Comparison of ENCODE assay signal across 11 cellular contexts in genomic region chr2:18903750-18904149, GRCh38.
DNase-seq lines count a peak whose midpoint lies in the region; ATAC-seq and TF ChIP-seq lines count a peak whose summit lies in the region.
"Had no signal": no experiment of that assay in that cellular context is flagged by ENCODE, and none has a peak within 500 bp of the region (broad histone marks: within the 10 kb centered on the region; RNA-seq: fewer than 3 reads in every experiment).

No MANE protein-coding gene starts in this region.

- 73 to 81% methylated on average over 3 of the region's 3 CpGs for WGBS in heart right ventricle, 2 donors

- no peak overlapping the region for H3K27ac ChIP-seq in heart right ventricle
- H3K27ac ChIP-seq: epithelial cell of prostate, parathyroid adenoma had no signal

- H3K4me3 ChIP-seq in heart right ventricle = no peak overlapping the region

- DNase-seq in myocyte (ENCODE audit: low read depth) (peak; percentile 84), NCI-H524 treated with DMSO at 0.1 percent for 48 hours (lab: John Stamatoyannopoulos, UW) (no peak), cardiac septum (ENCODE audit: low spot score) (no peak), heart right ventricle (no peak)
- DNase-seq in effector CD4-positive, alpha-beta T cell = no peak
- DNase-seq: activated CD4-positive, alpha-beta T cell treated with anti-CD3 and anti-CD28 coated beads, Interleukin-2, amount 50 U/mL, for 4 hours had no signal

- intact Hi-C loops in cardiac septum (cut with DNase I) = no loop called here
- intact Hi-C loops in heart right ventricle (cut with DNase I) = no loop called here

- ATAC-seq in GM18907 (IDR thresholded peaks at IDR 0.05; ENCODE audit: unreplicated experiment) = peak; percentile 98
- peak; percentile 96 for ATAC-seq in GM21786 (IDR thresholded peaks at IDR 0.05; ENCODE audit: unreplicated experiment)
- peak; percentile 94 for ATAC-seq in HG03342 (IDR thresholded peaks at IDR 0.05; ENCODE audit: unreplicated experiment)
- ATAC-seq in heart right ventricle = no peak

- no peaks in the 10 kb centered on the region for H3K27me3 ChIP-seq in heart right ventricle

- H3K36me3 ChIP-seq in heart right ventricle = no peaks in the 10 kb centered on the region

- peaks cover 0 to 9% (median 0%) of the 10 kb centered on the region in 11 donors for H3K9me3 ChIP-seq in heart right ventricle

- no peak for TF ChIP-seq CTCF in heart right ventricle (IDR thresholded peaks at IDR 0.05)

- H3K4me1 ChIP-seq in heart right ventricle = peaks cover 0 to 24% (median 13%) of the 10 kb centered on the region in 9 donors

Comparison
In these comparisons a context has a peak if more than half of its experiments do, and no peak if none do; other contexts are left out.
1. ATAC-seq: peak in GM18907 (single experiment), GM21786 (single experiment) and HG03342 (single experiment); none in heart right ventricle (0 of 8).